1 cellular context compared by ENCODE assay signal in the genomic region with DNA sequence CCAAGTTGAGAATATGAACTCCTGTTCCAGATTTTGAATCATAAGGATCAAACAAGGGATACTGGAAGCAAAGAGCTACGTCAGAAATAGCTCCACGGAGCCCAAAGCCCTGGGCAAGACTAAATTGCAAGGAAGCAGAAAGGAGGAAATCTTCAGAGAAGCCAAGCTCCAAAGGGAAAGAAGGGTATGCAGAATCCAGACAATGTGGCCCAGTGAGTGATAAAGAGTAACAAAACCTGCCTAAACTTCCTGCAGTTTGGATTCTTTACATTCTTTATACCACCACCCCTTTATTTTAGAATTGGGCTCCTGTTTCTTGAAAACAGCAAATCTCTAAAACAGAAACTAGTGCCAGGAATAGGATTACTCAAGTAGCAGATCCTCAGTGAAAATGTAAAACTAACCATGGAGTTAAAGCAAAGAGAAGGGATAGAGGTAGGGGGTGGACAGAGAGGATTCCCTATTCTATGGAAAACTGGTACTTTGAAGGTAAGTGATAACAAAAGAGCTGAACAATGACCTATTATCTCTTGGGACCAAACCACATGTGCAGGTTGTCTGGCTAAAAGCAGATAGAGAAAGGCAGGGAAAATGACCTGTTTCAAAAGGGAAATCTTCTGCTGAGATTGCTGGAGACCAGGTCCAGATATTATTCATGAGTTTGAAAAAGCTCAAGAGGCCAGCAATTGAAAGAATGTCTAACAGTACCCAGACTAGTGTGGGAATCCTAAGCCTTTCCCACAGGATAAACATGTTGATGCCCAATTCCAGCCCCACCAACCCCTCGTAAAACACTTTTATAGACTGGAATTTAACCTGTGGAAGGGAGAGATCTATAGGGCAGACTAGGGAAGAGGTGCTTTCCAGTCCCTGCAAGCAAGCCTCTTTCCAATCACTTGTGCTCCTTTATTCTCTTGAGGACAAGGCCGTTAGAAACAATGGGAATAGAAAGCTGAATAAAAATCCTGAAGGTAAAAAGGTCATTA.
TF ChIP-seq lines count a peak whose summit lies in the region.

No MANE protein-coding gene starts in this region.

TF ChIP-seq in K562, 482 proteins besides CTCF, POLR2A, EP300 and RAD21 (continued from another document):
- TF ChIP-seq, protein P1, sequence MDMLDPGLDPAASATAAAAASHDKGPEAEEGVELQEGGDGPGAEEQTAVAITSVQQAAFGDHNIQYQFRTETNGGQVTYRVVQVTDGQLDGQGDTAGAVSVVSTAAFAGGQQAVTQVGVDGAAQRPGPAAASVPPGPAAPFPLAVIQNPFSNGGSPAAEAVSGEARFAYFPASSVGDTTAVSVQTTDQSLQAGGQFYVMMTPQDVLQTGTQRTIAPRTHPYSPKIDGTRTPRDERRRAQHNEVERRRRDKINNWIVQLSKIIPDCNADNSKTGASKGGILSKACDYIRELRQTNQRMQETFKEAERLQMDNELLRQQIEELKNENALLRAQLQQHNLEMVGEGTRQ (CRISPR knock-in tag; IDR thresholded peaks at IDR 0.05) = no peak
- TF ChIP-seq POLR2AphosphoS5 (IDR thresholded peaks at IDR 0.05; ENCODE audit: control insufficient read depth, insufficient read depth, low read depth, low read length) = no peak
- no peak for TF ChIP-seq ZNF347 (CRISPR knock-in tag; IDR thresholded peaks at IDR 0.05; ENCODE audit: low read depth)
- no peak for TF ChIP-seq ZNF668 (CRISPR knock-in tag; IDR thresholded peaks at IDR 0.05)
- no peak for TF ChIP-seq ZSCAN32 (CRISPR knock-in tag; IDR thresholded peaks at IDR 0.05)
- TF ChIP-seq BRCA1 (IDR thresholded peaks at IDR 0.05) = no peak
- TF ChIP-seq BRCA1 (CRISPR knock-in tag; IDR thresholded peaks at IDR 0.05) = no peak
- no peak for TF ChIP-seq ETV6 (IDR thresholded peaks at IDR 0.05; ENCODE audit: borderline replicate concordance in 1 of 2, low read depth in 2 of 2, low read length in 1 of 2)
- TF ChIP-seq ETV6 (CRISPR knock-in tag; IDR thresholded peaks at IDR 0.05; ENCODE audit: borderline replicate concordance) = no peak
- TF ChIP-seq SP1 (CRISPR knock-in tag; IDR thresholded peaks at IDR 0.05) = no peak
- TF ChIP-seq TCF3 (CRISPR knock-in tag; IDR thresholded peaks at IDR 0.05) = peak; percentile 19; the same call in 1 of the 2 replicates
- no peak for TF ChIP-seq ATF7 (IDR thresholded peaks at IDR 0.05)
- TF ChIP-seq CBFA2T2 (conservative IDR thresholded peaks at IDR 0.05) = peak; percentile 25; the same call in 1 of the 2 replicates
- TF ChIP-seq KDM1A (IDR thresholded peaks at IDR 0.05) = peak in 1 of 2 experiments; percentile 25; a peak in 1 of 4 replicates
- TF ChIP-seq RBM34 (IDR thresholded peaks at IDR 0.05; ENCODE audit: borderline replicate concordance, insufficient read depth, low read length) = no peak
- no peak for TF ChIP-seq HDGF (IDR thresholded peaks at IDR 0.05)
- TF ChIP-seq MYBL2 (IDR thresholded peaks at IDR 0.05; ENCODE audit: low read depth) = no peak
- TF ChIP-seq MYBL2 (CRISPR knock-in tag; IDR thresholded peaks at IDR 0.05; ENCODE audit: borderline replicate concordance) = no peak
- TF ChIP-seq TRIM28 (IDR thresholded peaks at IDR 0.05) = no peak
- TF ChIP-seq TAL1 (IDR thresholded peaks at IDR 0.05) = peak; percentile 21; the same call in 1 of the 2 replicates
- TF ChIP-seq MEIS2 (IDR thresholded peaks at IDR 0.05; ENCODE audit: partially characterized antibody) = no peak
